Comparison of ENCODE assay signal across 8 cellular contexts in the genomic region with DNA sequence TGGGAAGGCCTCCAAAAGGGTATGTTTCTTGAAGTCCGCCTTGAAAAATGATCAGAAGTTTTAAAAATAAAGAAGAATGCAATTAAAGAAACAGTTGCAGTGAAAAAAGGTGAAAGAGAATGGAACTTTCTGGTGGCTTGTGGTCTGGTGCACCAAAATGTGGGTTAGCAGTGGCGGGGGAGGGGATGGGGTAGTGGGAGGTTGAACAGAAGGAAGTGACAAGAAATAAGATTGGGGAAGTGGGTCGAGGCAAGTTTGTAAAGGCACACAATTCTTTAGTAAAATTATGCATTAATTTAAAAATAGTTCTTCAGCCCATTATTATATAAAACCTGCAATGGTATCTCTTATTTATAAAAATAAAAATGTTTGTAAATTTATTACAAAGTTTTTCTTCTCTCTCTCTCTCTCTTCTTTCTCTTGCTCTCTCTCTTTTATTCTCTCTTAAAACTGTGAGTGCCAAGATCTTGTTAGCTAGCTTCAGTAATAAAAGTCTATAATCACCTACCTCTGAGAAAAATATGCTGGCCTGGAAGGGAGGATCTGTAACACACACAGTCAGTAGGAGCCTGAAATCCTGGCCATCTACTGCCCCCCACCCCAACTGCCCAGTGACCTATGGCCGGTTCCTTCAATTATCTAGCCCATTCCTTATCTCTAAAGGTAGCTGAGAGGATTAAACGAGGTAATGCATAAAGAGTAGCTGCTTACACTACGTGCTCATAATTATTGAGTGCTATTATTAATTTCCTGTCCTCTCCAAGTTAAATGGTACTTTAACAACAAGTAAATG. TPM values are rescaled to one million over a fixed set of nuclear protein-coding genes. Genes with fewer than 3 reads are reported as not detected.
DNase-seq lines count a peak whose midpoint lies in the region; ATAC-seq, FAIRE-seq and TF ChIP-seq lines count a peak whose summit lies in the region.

No MANE protein-coding gene starts in this region.

- 0% methylated on average over 6 of the region's 6 CpGs for WGBS in GM12878 (ENCODE audit: insufficient coverage, insufficient replicate concordance, low lambda C conversion rate, missing lambda C conversion rate)
- WGBS in smooth muscle cell (ENCODE audit: low lambda C conversion rate): 64% methylated on average over 6 of the region's 6 CpGs

- no peaks in the 10 kb centered on the region for H3K27me3 ChIP-seq in CD8-positive, alpha-beta T cell (ENCODE audit: insufficient read depth, low read length)
- H3K27me3 ChIP-seq in GM12878 (replicated peaks in 1 of 2; ENCODE audit: control insufficient read depth in 2 of 2, insufficient read depth in 2 of 2, low read length in 1 of 2) (no peaks in the 10 kb centered on the region), smooth muscle cell (ENCODE audit: low read depth) (no peaks in the 10 kb centered on the region), SJCRH30 (no peaks in the 10 kb centered on the region)

- peak; percentile 46 to 84 (median 74) for DNase-seq in CD8-positive, alpha-beta T cell
- no peak for DNase-seq in GM12878 (ENCODE audit: low read depth, low spot score)
- DNase-seq in smooth muscle cell (lab: John Stamatoyannopoulos, UW; ENCODE audit: unreplicated experiment): no peak
- no peak for DNase-seq in GM20000 (ENCODE audit: low spot score)
- no peak for DNase-seq in COLO668 (lab: John Stamatoyannopoulos, UW; ENCODE audit: unreplicated experiment)
- DNase-seq in NCI-H748 (lab: John Stamatoyannopoulos, UW; ENCODE audit: unreplicated experiment): no peak
- no peak for DNase-seq in SJCRH30

- H2AFZ ChIP-seq in GM12878 (ENCODE audit: control insufficient read depth, low read depth, low read length) (no peak overlapping the region), smooth muscle cell (ENCODE audit: low read depth) (no peak overlapping the region)

- H3K27me3 Mint-ChIP-seq in CD8-positive, alpha-beta T cell (ENCODE audit: low read depth): no peaks in the 10 kb centered on the region
- H3K27me3 Mint-ChIP-seq in T-helper 1 cell treated with Interleukin-12 subunit alpha and Interleukin-12 subunit beta and Interleukin-4 antibody, amounts not matched to agents 30 μg/mL and 1 μg/mL, for 36 hours (ENCODE audit: low read depth): no peaks in the 10 kb centered on the region

- peaks cover 66% of the 10 kb centered on the region for H3K4me1 Mint-ChIP-seq in CD8-positive, alpha-beta T cell (ENCODE audit: low read depth)
- H3K4me1 Mint-ChIP-seq in T-helper 1 cell treated with Interleukin-12 subunit alpha and Interleukin-12 subunit beta and Interleukin-4 antibody, amounts not matched to agents 30 μg/mL and 1 μg/mL, for 36 hours (ENCODE audit: low read depth): peaks cover 61% of the 10 kb centered on the region

- H3K9me3 Mint-ChIP-seq in CD8-positive, alpha-beta T cell: no peaks in the 10 kb centered on the region
- H3K9me3 Mint-ChIP-seq in T-helper 1 cell treated with Interleukin-12 subunit alpha and Interleukin-12 subunit beta and Interleukin-4 antibody, amounts not matched to agents 30 μg/mL and 1 μg/mL, for 36 hours: no peaks in the 10 kb centered on the region

- peak overlapping the region; percentile 71 for H3K4me3 ChIP-seq in CD8-positive, alpha-beta T cell (ENCODE audit: low read depth, low read length)
- peak overlapping the region; percentile 95 for H3K4me3 ChIP-seq in GM12878
- peak overlapping the region; percentile 34 for H3K4me3 ChIP-seq in smooth muscle cell
- H3K4me3 ChIP-seq in SJCRH30: no peak overlapping the region

- H3K4me3 Mint-ChIP-seq in CD8-positive, alpha-beta T cell: peak overlapping the region; percentile 96
- peak overlapping the region; percentile 99 for H3K4me3 Mint-ChIP-seq in T-helper 1 cell treated with Interleukin-12 subunit alpha and Interleukin-12 subunit beta and Interleukin-4 antibody, amounts not matched to agents 30 μg/mL and 1 μg/mL, for 36 hours

- intact Hi-C loops in CD8-positive, alpha-beta T cell (cut with DNase I, micrococcal nuclease): loop anchor here (1.0 to 10.0 kb wide), 7 partner anchors 9 to 375 kb away; a partner anchor contains a TSS
- intact Hi-C loops in GM12878 (cut with micrococcal nuclease; ENCODE audit: unreplicated experiment): loop anchor here (2.0 to 10.0 kb wide), 5 partner anchors 108 to 483 kb away; a partner anchor contains a TSS

- no peak for FAIRE-seq in GM12878 (lab: Jason Lieb, UNC)

- H3K36me3 Mint-ChIP-seq in CD8-positive, alpha-beta T cell: peaks cover 31% of the 10 kb centered on the region
- peaks cover 42% of the 10 kb centered on the region for H3K36me3 Mint-ChIP-seq in T-helper 1 cell treated with Interleukin-12 subunit alpha and Interleukin-12 subunit beta and Interleukin-4 antibody, amounts not matched to agents 30 μg/mL and 1 μg/mL, for 36 hours (ENCODE audit: low read depth)

- H4K20me1 ChIP-seq in GM12878 (ENCODE audit: control insufficient read depth, insufficient read depth) (no peaks in the 10 kb centered on the region), smooth muscle cell (ENCODE audit: low read depth) (no peaks in the 10 kb centered on the region)

- no peak for TF ChIP-seq POLR2A in GM12878 (IDR thresholded peaks at IDR 0.05; ENCODE audit: low read depth, low read length)

- peak overlapping the region; percentile 88 for H3K27ac Mint-ChIP-seq in CD8-positive, alpha-beta T cell
- peak overlapping the region; percentile 98 for H3K27ac Mint-ChIP-seq in T-helper 1 cell treated with Interleukin-12 subunit alpha and Interleukin-12 subunit beta and Interleukin-4 antibody, amounts not matched to agents 30 μg/mL and 1 μg/mL, for 36 hours

- H3K9me3 ChIP-seq in CD8-positive, alpha-beta T cell (ENCODE audit: low read length): no peaks in the 10 kb centered on the region
- no peaks in the 10 kb centered on the region for H3K9me3 ChIP-seq in GM12878 (replicated peaks; ENCODE audit: control insufficient read depth, insufficient read depth, low read length)
- H3K9me3 ChIP-seq in smooth muscle cell (replicated peaks; ENCODE audit: low read depth): no peaks in the 10 kb centered on the region
- no peaks in the 10 kb centered on the region for H3K9me3 ChIP-seq in SJCRH30 (replicated peaks)

- H3K9ac ChIP-seq in GM12878 (ENCODE audit: control insufficient read depth, insufficient read depth, low read length) (peak overlapping the region; percentile 94), smooth muscle cell (ENCODE audit: low read depth) (no peak overlapping the region)

- SMC1A ChIA-PET in GM12878 (lab: Charles Lee; ENCODE audit: uncharacterized antibody, unreplicated experiment): interaction anchor here (0.8 to 14.6 kb wide), 4 partner anchors 9 to 547 kb away, joined by 3 to 295 read pairs (median 4); no protein-coding TSS in a partner anchor

- no peak for TF ChIP-seq RAD21 in GM12878 (IDR thresholded peaks at IDR 0.05; ENCODE audit: insufficient read depth, low read depth, low read length)

- H3K4me2 ChIP-seq in GM12878 (ENCODE audit: control insufficient read depth, insufficient read depth) (peak overlapping the region; percentile 44; the same call in 1 of the 2 replicates), smooth muscle cell (peak overlapping the region; percentile 49)

- in situ Hi-C loops in GM12878 (cut with MboI): loop anchor here (10.0 kb wide), 2 partner anchors 375 to 475 kb away; a partner anchor contains a TSS

- peak overlapping the region; percentile 81 for H3K27ac ChIP-seq in CD8-positive, alpha-beta T cell (ENCODE audit: low read depth, low read length)
- H3K27ac ChIP-seq in GM12878 (ENCODE audit: control insufficient read depth, insufficient read depth) (peak overlapping the region; percentile 99), smooth muscle cell (ENCODE audit: low read depth) (no peak overlapping the region), SJCRH30 (no peak overlapping the region)

- POLR2A ChIA-PET in CD8-positive, alpha-beta T cell (lab: Charles Lee): interaction anchor here (0.7 to 5.6 kb wide), 8 partner anchors 8 to 625 kb away, joined by 3 to 43 read pairs (median 8); a partner anchor contains a TSS
- POLR2A ChIA-PET in GM12878 (lab: Charles Lee): interaction anchor here (0.9 to 8.2 kb wide), 4 partner anchors 8 to 482 kb away, joined by 3 to 95 read pairs (median 28); no protein-coding TSS in a partner anchor

- H3K36me3 ChIP-seq in CD8-positive, alpha-beta T cell (ENCODE audit: insufficient read depth, low read length): no peaks in the 10 kb centered on the region
- H3K36me3 ChIP-seq in GM12878 (ENCODE audit: control insufficient read depth in 2 of 2, insufficient read depth in 2 of 2, low read length in 1 of 2) (peaks cover 0 to 5% of the 10 kb centered on the region in 2 experiments; a peak in 1 of 4 replicates), smooth muscle cell (ENCODE audit: low read depth) (no peaks in the 10 kb centered on the region), SJCRH30 (no peaks in the 10 kb centered on the region)

- H3K79me2 ChIP-seq in GM12878 (ENCODE audit: control insufficient read depth, insufficient read depth, low read length) (peaks cover 95% of the 10 kb centered on the region), smooth muscle cell (ENCODE audit: low read depth) (no peaks in the 10 kb centered on the region)

- ATAC-seq in CD8-positive, alpha-beta T cell: peak; percentile 13
- ATAC-seq in GM12878: peak; percentile 14; the same call in 2 of the 3 replicates

- BruUV-seq in GM12878 (replicated peaks; lab: Mats Ljungman, UMichigan): no TSS peak

- no peaks in the 10 kb centered on the region for H3F3A ChIP-seq in smooth muscle cell (ENCODE audit: low read depth)

- RAD21 ChIA-PET in GM12878 (lab: Charles Lee; ENCODE audit: unreplicated experiment): interaction anchor here (0.7 to 10.9 kb wide), 4 partner anchors 12 to 201 kb away, joined by 4 to 184 read pairs (median 6); no protein-coding TSS in a partner anchor

- peaks cover 62% of the 10 kb centered on the region for H3K4me1 ChIP-seq in CD8-positive, alpha-beta T cell (ENCODE audit: insufficient read depth, low read length)
- H3K4me1 ChIP-seq in GM12878 (ENCODE audit: control insufficient read depth, insufficient read depth, low read length): peaks cover 7% of the 10 kb centered on the region
- no peaks in the 10 kb centered on the region for H3K4me1 ChIP-seq in smooth muscle cell (ENCODE audit: low read depth)
- no peaks in the 10 kb centered on the region for H3K4me1 ChIP-seq in SJCRH30

- CTCF ChIA-PET in CD8-positive, alpha-beta T cell (lab: Charles Lee): interaction anchor here (0.9 to 6.7 kb wide), 8 partner anchors 8 to 142 kb away, joined by 3 to 49 read pairs (median 8); a partner anchor contains a TSS
- CTCF ChIA-PET in GM12878 (lab: Yijun Ruan, JAX): interaction anchor here (1.1 to 17.1 kb wide), 7 partner anchors 8 to 209 kb away, joined by 3 to 172 read pairs (median 4); no protein-coding TSS in a partner anchor

- peak; percentile 37 to 78; a peak in 3 of 4 replicates for TF ChIP-seq EP300 in GM12878 (IDR thresholded peaks at IDR 0.05; ENCODE audit: borderline replicate concordance in 1 of 2, control insufficient read depth in 1 of 2, low read depth in 2 of 2, low read length in 2 of 2)

- no peak for TF ChIP-seq CTCF in CD8-positive, alpha-beta T cell (IDR thresholded peaks at IDR 0.05)
- TF ChIP-seq CTCF in GM12878 (IDR thresholded peaks at IDR 0.05 in 2 of 3, conservative IDR thresholded peaks at IDR 0.05 in 1 of 3; ENCODE audit: control insufficient read depth in 2 of 3, extremely low read depth in 1 of 3, insufficient read depth in 1 of 3, low read depth in 3 of 3, low read length in 3 of 3) (no peak), smooth muscle cell (IDR thresholded peaks at IDR 0.05; ENCODE audit: borderline replicate concordance, insufficient read depth, poor library complexity, severe bottlenecking) (no peak), GM20000 (IDR thresholded peaks at IDR 0.05; ENCODE audit: extremely low read depth, missing control alignments) (no peak)

RNA-seq across cellular contexts. Expression of a gene that starts 2.2 kb away (rescaled TPM):
- total RNA-seq in CD8-positive, alpha-beta T cell: 100 to 1,000 TPM; 241 to 252 TPM
- 630 and 672 TPM in 2 replicates for total RNA-seq in GM12878 (2013; cell fraction: nucleolus; rRNA removed)
- total RNA-seq in GM12878 (2014; rRNA removed): 1,359 and 1,536 TPM in 2 replicates
- total RNA-seq in GM12878 (2014; rRNA removed; fragmentation: Illumina TruSeq; extraction: Trizol): 1,765 and 1,770 TPM in 2 replicates
- 1,593 and 1,649 TPM in 2 replicates for total RNA-seq in GM12878 (2021)
- 790 TPM for polyA plus RNA-seq in GM12878 (2011; ENCODE audit: low read depth)
- 1,518 and 1,924 TPM in 2 replicates for polyA plus RNA-seq in GM12878 (2011; rRNA removed)
- 938 and 1,004 TPM in 2 replicates for polyA plus RNA-seq in GM12878 (2011; cell fraction: cytosol; rRNA removed)
- 570 and 928 TPM in 2 replicates for polyA plus RNA-seq in GM12878 (2011; cell fraction: nucleus; rRNA removed)
- 792 and 882 TPM in 2 replicates for polyA plus RNA-seq in GM12878 (2012)
- 2,201 and 2,644 TPM in 2 replicates for polyA plus RNA-seq in GM12878 (2014; fragmentation: Illumina TruSeq; extraction: Trizol)
- 1,000 to 10,000 TPM in 1 of 2 experiments, 100 to 1,000 TPM in 1; 775 to 1,062 TPM for polyA plus RNA-seq in GM12878 (2014; fragmentation: Nextera tagmentation; extraction: Ambion mirVana)
- polyA plus RNA-seq in GM12878 (2014; rRNA removed): 1,106 and 1,239 TPM in 2 replicates
- 1,000 to 10,000 TPM; 1,617 to 1,624 TPM for polyA plus RNA-seq in GM12878 (2016; fragmentation: Nextera tagmentation; extraction: Ambion mirVana)
- 1,516 and 1,624 TPM in 2 replicates for polyA minus RNA-seq in GM12878 (2011; rRNA and poly(A)+ RNA removed)
- polyA minus RNA-seq in GM12878 (2011; cell fraction: cytosol; rRNA and poly(A)+ RNA removed): 490 and 574 TPM in 2 replicates
- 248 and 443 TPM in 2 replicates for polyA minus RNA-seq in GM12878 (2011; cell fraction: nucleus; rRNA and poly(A)+ RNA removed)
- 38.7 and 62.4 TPM in 2 replicates for total RNA-seq in smooth muscle cell
- 7.6 and 29.1 TPM in 2 replicates for polyA plus RNA-seq in smooth muscle cell
- not detected in 2 replicates for total RNA-seq in SJCRH30 (2014; rRNA removed; shearing (Covaris generic))

RNA-seq across cellular contexts. Expression of a gene that starts 32.0 kb away (rescaled TPM):
- under 1 TPM; 0.22 to 0.31 TPM for total RNA-seq in CD8-positive, alpha-beta T cell
- 1.0 and 1.9 TPM in 2 replicates for total RNA-seq in GM12878 (2013; cell fraction: nucleolus; rRNA removed)
- total RNA-seq in GM12878 (2014; rRNA removed) (0.34 and 1.0 TPM in 2 replicates), GM12878 (2014; rRNA removed; fragmentation: Illumina TruSeq; extraction: Trizol) (0.98 and 1.2 TPM in 2 replicates), GM12878 (2021) (0.51 and 0.56 TPM in 2 replicates), smooth muscle cell (0.09 TPM in 1 of 2 replicates, not detected in the other)
- not detected for polyA plus RNA-seq in GM12878 (2011; ENCODE audit: low read depth)
- polyA plus RNA-seq in GM12878 (2011; rRNA removed) (0.04 TPM in 1 of 2 replicates, not detected in the other), GM12878 (2014; fragmentation: Illumina TruSeq; extraction: Trizol) (0.88 and 1.3 TPM in 2 replicates), GM12878 (2014; fragmentation: Nextera tagmentation; extraction: Ambion mirVana) (under 1 TPM; 0.40 to 0.76 TPM), GM12878 (2014; rRNA removed) (0.61 and 0.78 TPM in 2 replicates), GM12878 (2016; fragmentation: Nextera tagmentation; extraction: Ambion mirVana) (under 1 TPM; 0.56 to 0.92 TPM), smooth muscle cell (0.16 and 0.18 TPM in 2 replicates)
- polyA plus RNA-seq in GM12878 (2011; cell fraction: cytosol; rRNA removed): not detected in 2 replicates
- polyA plus RNA-seq in GM12878 (2011; cell fraction: nucleus; rRNA removed): not detected in 2 replicates
- polyA plus RNA-seq in GM12878 (2012): 0.14 and 0.17 TPM in 2 replicates
- polyA minus RNA-seq in GM12878 (2011; rRNA and poly(A)+ RNA removed): not detected in 2 replicates
- not detected in 2 replicates for polyA minus RNA-seq in GM12878 (2011; cell fraction: cytosol; rRNA and poly(A)+ RNA removed)
- polyA minus RNA-seq in GM12878 (2011; cell fraction: nucleus; rRNA and poly(A)+ RNA removed): not detected in 2 replicates
- 0.06 TPM in 1 of 2 replicates, not detected in the other for total RNA-seq in SJCRH30 (2014; rRNA removed; shearing (Covaris generic))

Comparison
In these comparisons a context has a peak if more than half of its experiments do, and no peak if none do; other contexts are left out.
1. DNase-seq: peak in CD8-positive, alpha-beta T cell (7 of 7); none in GM12878 (single experiment), smooth muscle cell (single experiment), GM20000 (single experiment), COLO668 (single experiment), NCI-H748 (single experiment) and SJCRH30 (0 of 2).
2. H3K27ac ChIP-seq: peak in CD8-positive, alpha-beta T cell (single experiment) and GM12878 (single experiment); none in smooth muscle cell (single experiment) and SJCRH30 (single experiment).
3. RNA of a gene that starts 2.2 kb away (total RNA-seq): 630 to 1,770 TPM in GM12878, 241 to 252 TPM in CD8-positive, alpha-beta T cell and 38.7 to 62.4 TPM in smooth muscle cell; not detected in SJCRH30; every median in the first group is over 10 times any median in the second.